18 cellular contexts compared by ENCODE assay signal in the genomic region with DNA sequence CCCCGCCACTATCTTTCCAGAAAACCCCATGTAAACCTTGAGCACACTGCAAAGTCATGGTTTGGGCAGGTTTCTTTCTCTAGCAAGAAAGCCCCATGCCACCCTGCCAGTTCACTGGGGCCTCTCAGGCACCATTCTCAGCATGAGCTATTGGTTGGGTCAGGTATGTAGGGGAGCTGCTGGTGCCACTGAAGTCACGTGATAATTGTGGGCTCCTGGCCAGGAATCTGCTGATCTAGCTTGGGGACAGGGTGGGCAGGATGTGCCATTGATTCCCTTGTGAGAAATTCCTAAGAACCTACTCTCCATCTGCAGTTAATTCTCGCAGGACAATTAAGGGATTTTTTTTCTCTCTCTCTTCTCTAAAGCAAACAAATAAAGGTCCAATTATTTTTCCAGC. TPM values are rescaled to one million over a fixed set of nuclear protein-coding genes. Genes with fewer than 3 reads are reported as not detected.
"Had no signal": no experiment of that assay in that cellular context is flagged by ENCODE, and none has a peak within 500 bp of the region (broad histone marks: within the 10 kb centered on the region; RNA-seq: fewer than 3 reads in every experiment).

No MANE protein-coding gene starts in this region.

- H3K4me3 ChIP-seq: lung, mucosa of descending colon, psoas muscle, suprapubic skin, upper lobe of right lung had no signal

- H3K27ac Mint-ChIP-seq: activated CD4-positive, alpha-beta T cell treated with anti-CD3 and anti-CD28 coated beads for 36 hours; activated CD8-positive, alpha-beta T cell treated with anti-CD3 and anti-CD28 coated beads, Interleukin-2, amount 10 ng/mL, durations not matched to agents 7 days and 5 days; activated T-helper 1 cell treated with anti-CD3 and anti-CD28 coated beads, Interleukin-12 subunit alpha, Interleukin-12 subunit beta, Interleukin-2, Interleukin-4 antibody, amounts not matched to agents 30 ng/mL and 10 ng/mL and 1 ng/mL, durations not matched to agents 14 hours and 24 hours and 36 hours; natural killer cell had no signal

- H3K4me1 Mint-ChIP-seq: activated CD4-positive, alpha-beta T cell treated with anti-CD3 and anti-CD28 coated beads for 36 hours; natural killer cell had no signal

- H3K4me3 Mint-ChIP-seq: activated CD4-positive, alpha-beta T cell treated with anti-CD3 and anti-CD28 coated beads for 36 hours; activated CD8-positive, alpha-beta T cell treated with anti-CD3 and anti-CD28 coated beads, Interleukin-2, amount 10 ng/mL, durations not matched to agents 7 days and 5 days; activated T-helper 1 cell treated with anti-CD3 and anti-CD28 coated beads, Interleukin-12 subunit alpha, Interleukin-12 subunit beta, Interleukin-2, Interleukin-4 antibody, amounts not matched to agents 30 ng/mL and 10 ng/mL and 1 ng/mL, durations not matched to agents 14 hours and 24 hours and 36 hours; natural killer cell had no signal

- H3K36me3 ChIP-seq: suprapubic skin, upper lobe of right lung had no signal

- H3K36me3 Mint-ChIP-seq: natural killer cell had no signal

- DNase-seq: activated CD4-positive, alpha-beta T cell treated with anti-CD3 and anti-CD28 coated beads for 36 hours; activated CD8-positive, alpha-beta memory T cell treated with anti-CD3 and anti-CD28 coated beads, Interleukin-2, amount 50 U/mL, for 48 hours; activated CD8-positive, alpha-beta T cell treated with anti-CD3 and anti-CD28 coated beads, Interleukin-2, amount 10 ng/mL, durations not matched to agents 7 days and 5 days; activated naive CD4-positive, alpha-beta T cell treated with Interleukin-2 at 50 U/mL for 16 hours; foreskin melanocyte; head of caudate nucleus; left colon; mucosa of descending colon; natural killer cell; psoas muscle; stimulated activated CD4-positive, alpha-beta T cell treated with anti-CD3 and anti-CD28 coated beads, Interleukin-12 subunit alpha, Interleukin-12 subunit beta, amount 100 ng/mL, for 4 hours; stimulated activated naive CD8-positive, alpha-beta T cell treated with anti-CD3 and anti-CD28 coated beads, Interleukin-15, Interleukin-2, amounts not matched to agents 100 U/mL and 50 U/mL, for 24 hours; T1000; upper lobe of right lung had no signal

- H3K27ac ChIP-seq: psoas muscle, suprapubic skin, upper lobe of right lung, VCaP had no signal

- H3K27me3 ChIP-seq: suprapubic skin, upper lobe of right lung had no signal

- H3K9me3 Mint-ChIP-seq: activated T-helper 1 cell treated with anti-CD3 and anti-CD28 coated beads, Interleukin-12 subunit alpha, Interleukin-12 subunit beta, Interleukin-2, Interleukin-4 antibody, amounts not matched to agents 30 ng/mL and 10 ng/mL and 1 ng/mL, durations not matched to agents 14 hours and 24 hours and 36 hours had no signal

- H3K4me1 ChIP-seq: psoas muscle, suprapubic skin, upper lobe of right lung had no signal

RNA-seq across cellular contexts. Expression of gene HNMT, which starts 26.5 kb away (rescaled TPM):
- total RNA-seq: activated CD4-positive, alpha-beta T cell treated with anti-CD3 and anti-CD28 coated beads for 36 hours; activated CD8-positive, alpha-beta T cell treated with anti-CD3 and anti-CD28 coated beads, Interleukin-2, amount 10 ng/mL, durations not matched to agents 7 days and 5 days; activated T-helper 1 cell treated with anti-CD3 and anti-CD28 coated beads, Interleukin-12 subunit alpha, Interleukin-12 subunit beta, Interleukin-2, Interleukin-4 antibody, amounts not matched to agents 30 ng/mL and 10 ng/mL and 1 ng/mL, durations not matched to agents 14 hours and 24 hours and 36 hours had no signal
